In the genomic region with DNA sequence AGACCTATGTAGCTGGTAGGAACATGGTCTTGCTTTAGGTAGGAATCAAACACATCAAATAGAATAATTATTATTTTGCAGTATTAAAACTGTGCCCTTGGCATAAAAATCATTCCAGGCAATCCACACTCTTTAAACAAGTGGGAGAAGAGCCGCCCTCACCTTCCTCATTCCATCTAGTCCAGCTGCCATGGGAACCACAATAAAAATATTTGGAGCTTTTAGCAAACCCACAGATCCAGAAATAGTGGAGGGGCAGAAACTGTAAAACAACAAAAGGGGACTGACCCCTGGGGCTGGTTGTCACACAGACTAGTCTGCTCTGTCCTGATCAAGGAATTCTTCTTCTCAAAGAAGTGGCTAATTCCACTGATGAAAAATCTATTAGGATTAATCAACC, we compare ENCODE assay signal across 13 cellular contexts.
A peak's percentile ranks its signal among the peaks of the same experiment; 100 is the strongest.
DNase-seq lines count a peak whose midpoint lies in the region; ATAC-seq and TF ChIP-seq lines count a peak whose summit lies in the region.
"Had no signal": no experiment of that assay in that cellular context is flagged by ENCODE, and none has a peak within 500 bp of the region (broad histone marks: within the 10 kb centered on the region; RNA-seq: fewer than 3 reads in every experiment).

No MANE protein-coding gene starts in this region.

- peaks cover 62% of the 10 kb centered on the region for H3K4me1 Mint-ChIP-seq in activated B cell treated with CpG ODN at 0.5 μM for 24 hours

- TF ChIP-seq POLR2A in vagina (IDR thresholded peaks at IDR 0.05): no peak

- intact Hi-C loops in activated B cell treated with CpG ODN at 0.5 μM for 24 hours (cut with micrococcal nuclease) (no loop called here), left lung (cut with DNase I) (no loop called here), vagina (cut with DNase I) (no loop called here), mucosa of descending colon (cut with DNase I, micrococcal nuclease) (no loop called here)

- H3K27me3 Mint-ChIP-seq in activated B cell treated with CpG ODN at 0.5 μM for 24 hours: no peaks in the 10 kb centered on the region

- no peak overlapping the region for H3K27ac ChIP-seq in left lung
- no peak overlapping the region for H3K27ac ChIP-seq in vagina

- H3K27me3 ChIP-seq in left lung (no peaks in the 10 kb centered on the region), vagina (no peaks in the 10 kb centered on the region)

- H3K9me3 Mint-ChIP-seq in activated B cell treated with CpG ODN at 0.5 μM for 24 hours: no peaks in the 10 kb centered on the region

- DNase-seq in AG10803 (ENCODE audit: low read depth) (peak; percentile 55), EH (ENCODE audit: low read depth) (peak; percentile 59), activated B cell treated with CpG ODN at 0.5 μM for 24 hours (no peak), left lung (no peak), vagina (ENCODE audit: extremely low spot score in 2 of 2) (no peak), mesenteric fat pad (ENCODE audit: low spot score) (no peak), mucosa of descending colon (no peak), HK-2 (ENCODE audit: unreplicated experiment) (no peak)
- DNase-seq: aorta, NCI-H146, NCI-H526 treated with DMSO at 0.1 percent for 48 hours, right cardiac atrium had no signal

- ATAC-seq in activated B cell treated with CpG ODN at 0.5 μM for 24 hours (ENCODE audit: low read depth) (no peak), left lung (peak; percentile 29), mucosa of descending colon (no peak)
- ATAC-seq: K562, right cardiac atrium had no signal

- H3K4me1 ChIP-seq in left lung (peaks cover 0 to 10% of the 10 kb centered on the region in 2 donors), vagina (no peaks in the 10 kb centered on the region), mucosa of descending colon (ENCODE audit: low read depth) (no peaks in the 10 kb centered on the region)

- CTCF ChIA-PET in activated B cell treated with CpG ODN at 0.5 μM for 24 hours (lab: Charles Lee): interaction anchor here (1.7 to 2.2 kb wide), 2 partner anchors 18 to 235 kb away, joined by 4 to 7 read pairs; no protein-coding TSS in a partner anchor

- TF ChIP-seq CTCF in AG10803 (conservative IDR thresholded peaks at IDR 0.05; ENCODE audit: low read length): no peak
- TF ChIP-seq CTCF in activated B cell treated with CpG ODN at 0.5 μM for 24 hours (IDR thresholded peaks at IDR 0.05): no peak
- TF ChIP-seq CTCF in left lung (IDR thresholded peaks at IDR 0.05): no peak
- TF ChIP-seq CTCF in vagina (IDR thresholded peaks at IDR 0.05): no peak
- TF ChIP-seq CTCF in mucosa of descending colon (IDR thresholded peaks at IDR 0.05): no peak

- H3K9me3 ChIP-seq in left lung (no peaks in the 10 kb centered on the region), vagina (no peaks in the 10 kb centered on the region), mucosa of descending colon (no peaks in the 10 kb centered on the region)

- H3K36me3 Mint-ChIP-seq in activated B cell treated with CpG ODN at 0.5 μM for 24 hours (ENCODE audit: low read depth): peaks cover 88% of the 10 kb centered on the region

- H3K36me3 ChIP-seq in left lung: peaks cover 0 to 61% of the 10 kb centered on the region in 2 donors
- H3K36me3 ChIP-seq in vagina: no peaks in the 10 kb centered on the region
- no peaks in the 10 kb centered on the region for H3K36me3 ChIP-seq in mucosa of descending colon (ENCODE audit: low read depth)

- peak overlapping the region; percentile 59 for H3K27ac Mint-ChIP-seq in activated B cell treated with CpG ODN at 0.5 μM for 24 hours

- POLR2A ChIA-PET in activated B cell treated with CpG ODN at 0.5 μM for 24 hours (lab: Charles Lee): interaction anchor here (1.2 to 1.5 kb wide), 2 partner anchors 14 to 79 kb away, joined by 3 to 7 read pairs; no protein-coding TSS in a partner anchor

- H3K4me3 Mint-ChIP-seq in activated B cell treated with CpG ODN at 0.5 μM for 24 hours: no peak overlapping the region

- H3K4me3 ChIP-seq in AG10803 (ENCODE audit: low read length): no peak overlapping the region
- H3K4me3 ChIP-seq in left lung: no peak overlapping the region
- no peak overlapping the region for H3K4me3 ChIP-seq in vagina
- H3K4me3 ChIP-seq in mucosa of descending colon: no peak overlapping the region
- H3K4me3 ChIP-seq: K562 had no signal

Comparison
In these comparisons a context has a peak if more than half of its experiments do, and no peak if none do; other contexts are left out.
1. DNase-seq: peak in AG10803 (single experiment) and EH (single experiment); none in activated B cell treated with CpG ODN at 0.5 μM for 24 hours (single experiment), left lung (0 of 2), vagina (0 of 2), mesenteric fat pad (single experiment), mucosa of descending colon (0 of 3) and HK-2 (single experiment).